Comparison of ENCODE assay signal across 8 cellular contexts in genomic region chr20:62921119-62921687, GRCh38. TPM values are rescaled to one million over a fixed set of nuclear protein-coding genes. Genes with fewer than 3 reads are reported as not detected.
DNase-seq lines count a peak whose midpoint lies in the region; ATAC-seq and TF ChIP-seq lines count a peak whose summit lies in the region.

No MANE protein-coding gene starts in this region.

- WGBS in endodermal cell (ENCODE audit: insufficient coverage in 1 of 2, insufficient read length in 1 of 2), 2 experiments = 63% methylated on average over 2 to 8 of the region's 8 CpGs

- peaks cover 5% of the 10 kb centered on the region for H3K4me1 ChIP-seq in endodermal cell (ENCODE audit: control insufficient read depth, insufficient read depth, low read length)

- in situ Hi-C loops in GM13977 (cut with MboI; ENCODE audit: low pct_unique_long_range_greater_than_20kb, low sequenced_read_pairs, unreplicated experiment) = no loop called here

- no peak overlapping the region for H3K9ac ChIP-seq in endodermal cell (ENCODE audit: extremely low read depth, low read length, poor library complexity, severe bottlenecking)

- no peaks in the 10 kb centered on the region for H3K9me3 Mint-ChIP-seq in activated CD4-positive, alpha-beta memory T cell treated with anti-CD3 and anti-CD28 coated beads, Interleukin-2, amount 10 ng/mL, durations not matched to agents 7 days and 5 days
- H3K9me3 Mint-ChIP-seq in endodermal cell (no peaks in the 10 kb centered on the region), nephron progenitor cell (no peaks in the 10 kb centered on the region)

- peak overlapping the region; percentile 58 for H3K4me3 Mint-ChIP-seq in activated CD4-positive, alpha-beta memory T cell treated with anti-CD3 and anti-CD28 coated beads, Interleukin-2, amount 10 ng/mL, durations not matched to agents 7 days and 5 days
- no peak overlapping the region for H3K4me3 Mint-ChIP-seq in endodermal cell
- H3K4me3 Mint-ChIP-seq in nephron progenitor cell = no peak overlapping the region

- H3K36me3 Mint-ChIP-seq in activated CD4-positive, alpha-beta memory T cell treated with anti-CD3 and anti-CD28 coated beads, Interleukin-2, amount 10 ng/mL, durations not matched to agents 7 days and 5 days (ENCODE audit: low read depth) = peaks cover 33% of the 10 kb centered on the region
- H3K36me3 Mint-ChIP-seq in endodermal cell (ENCODE audit: low read depth) (no peaks in the 10 kb centered on the region), nephron progenitor cell (ENCODE audit: low read depth) (no peaks in the 10 kb centered on the region)

- no peak overlapping the region for H3K4me3 ChIP-seq in endodermal cell (ENCODE audit: low read length)

- POLR2A ChIA-PET in activated CD4-positive, alpha-beta memory T cell treated with anti-CD3 and anti-CD28 coated beads, Interleukin-2, amount 10 ng/mL, durations not matched to agents 7 days and 5 days (lab: Charles Lee) = interaction anchor here (0.8 to 13.7 kb wide), 6 partner anchors 9 to 23 kb away, joined by 3 to 230 read pairs (median 3); partner anchors contain the start of gene GID8

- H3K27ac ChIP-seq in endodermal cell (ENCODE audit: low read depth, low read length) = no peak overlapping the region

- H3K27ac Mint-ChIP-seq in activated CD4-positive, alpha-beta memory T cell treated with anti-CD3 and anti-CD28 coated beads, Interleukin-2, amount 10 ng/mL, durations not matched to agents 7 days and 5 days = peak overlapping the region; percentile 81
- H3K27ac Mint-ChIP-seq in endodermal cell (peak overlapping the region; percentile 52), nephron progenitor cell (no peak overlapping the region)

- peaks cover 83% of the 10 kb centered on the region for H3K4me1 Mint-ChIP-seq in activated CD4-positive, alpha-beta memory T cell treated with anti-CD3 and anti-CD28 coated beads, Interleukin-2, amount 10 ng/mL, durations not matched to agents 7 days and 5 days
- peaks cover 60% of the 10 kb centered on the region for H3K4me1 Mint-ChIP-seq in endodermal cell
- H3K4me1 Mint-ChIP-seq in nephron progenitor cell = peaks cover 74% of the 10 kb centered on the region

- peaks cover 11% of the 10 kb centered on the region for H3K36me3 ChIP-seq in endodermal cell (ENCODE audit: control insufficient read depth, insufficient read depth, low read length)

- H3K9me3 ChIP-seq in endodermal cell (ENCODE audit: control insufficient read depth, low read length) = no peaks in the 10 kb centered on the region

- H3K27me3 Mint-ChIP-seq in activated CD4-positive, alpha-beta memory T cell treated with anti-CD3 and anti-CD28 coated beads, Interleukin-2, amount 10 ng/mL, durations not matched to agents 7 days and 5 days = no peaks in the 10 kb centered on the region
- H3K27me3 Mint-ChIP-seq in endodermal cell (ENCODE audit: insufficient read depth) = no peaks in the 10 kb centered on the region
- peaks cover 2% of the 10 kb centered on the region for H3K27me3 Mint-ChIP-seq in nephron progenitor cell (ENCODE audit: low read depth, poor library complexity)

- no peak for ATAC-seq in GM21576 (IDR thresholded peaks at IDR 0.05; ENCODE audit: unreplicated experiment)

- no peaks in the 10 kb centered on the region for H3K27me3 ChIP-seq in endodermal cell (ENCODE audit: control insufficient read depth, insufficient read depth, low read length, poor library complexity, severe bottlenecking)

- TF ChIP-seq CTCF in GM13977 (IDR thresholded peaks at IDR 0.05; ENCODE audit: extremely low read depth, insufficient read depth, missing control alignments) = peak; percentile 51
- peak; percentile 80 for TF ChIP-seq CTCF in endodermal cell (conservative IDR thresholded peaks at IDR 0.05)
- TF ChIP-seq CTCF in nephron progenitor cell (IDR thresholded peaks at IDR 0.05) = peak; percentile 63

- CTCF ChIA-PET in activated CD4-positive, alpha-beta memory T cell treated with anti-CD3 and anti-CD28 coated beads, Interleukin-2, amount 10 ng/mL, durations not matched to agents 7 days and 5 days (lab: Charles Lee) = interaction anchor here (0.7 to 7.0 kb wide), 6 partner anchors 13 to 26 kb away, joined by 3 to 58 read pairs (median 10); partner anchors contain the start of gene GID8

- DNase-seq in AG08395 (ENCODE audit: low spot score) (peak; percentile 58), GM13977 (ENCODE audit: low spot score) (no peak), NCI-H526 treated with DMSO at 0.1 percent for 48 hours (lab: John Stamatoyannopoulos, UW) (peak; percentile 59), endodermal cell (peak; percentile 87), nephron progenitor cell (peak; percentile 62), NK-92 (lab: John Stamatoyannopoulos, UW; ENCODE audit: unreplicated experiment) (no peak)
- DNase-seq in activated CD4-positive, alpha-beta memory T cell treated with anti-CD3 and anti-CD28 coated beads, Interleukin-2, amount 10 ng/mL, durations not matched to agents 7 days and 5 days = peak; percentile 71

RNA-seq across cellular contexts. Expression of gene DIDO1, which starts 5.1 kb away (rescaled TPM):
- total RNA-seq in activated CD4-positive, alpha-beta memory T cell treated with anti-CD3 and anti-CD28 coated beads, Interleukin-2, amount 10 ng/mL, durations not matched to agents 7 days and 5 days = 10 to 100 TPM; 62.2 to 66.2 TPM
- 10 to 100 TPM; 53.5 to 68.3 TPM for total RNA-seq in endodermal cell
- 47.8 TPM for polyA plus RNA-seq in endodermal cell (2013, experiment 1 of 2)
- polyA plus RNA-seq in endodermal cell (2013, experiment 2 of 2) = 43.0 TPM

RNA-seq across cellular contexts. Expression of gene GID8, which starts 16.7 kb away (rescaled TPM):
- total RNA-seq in activated CD4-positive, alpha-beta memory T cell treated with anti-CD3 and anti-CD28 coated beads, Interleukin-2, amount 10 ng/mL, durations not matched to agents 7 days and 5 days = 10 to 100 TPM; 31.9 to 32.8 TPM
- 10 to 100 TPM; 51.5 to 52.1 TPM for total RNA-seq in endodermal cell
- polyA plus RNA-seq in endodermal cell (2013, experiment 1 of 2) = 47.3 TPM
- polyA plus RNA-seq in endodermal cell (2013, experiment 2 of 2) = 41.8 TPM

RNA-seq across cellular contexts. Expression of gene SLC17A9, which starts 31.3 kb away (rescaled TPM):
- total RNA-seq in activated CD4-positive, alpha-beta memory T cell treated with anti-CD3 and anti-CD28 coated beads, Interleukin-2, amount 10 ng/mL, durations not matched to agents 7 days and 5 days = 1 to 10 TPM; 4.7 to 5.8 TPM
- 10 to 100 TPM in 1 of 2 donors, 1 to 10 TPM in 1; 8.9 to 10.2 TPM for total RNA-seq in endodermal cell
- polyA plus RNA-seq in endodermal cell (2013, experiment 1 of 2) = 3.2 TPM
- 3.4 TPM for polyA plus RNA-seq in endodermal cell (2013, experiment 2 of 2)

RNA-seq across cellular contexts. Expression of gene TCFL5, which starts 59.6 kb away (rescaled TPM):
- total RNA-seq in activated CD4-positive, alpha-beta memory T cell treated with anti-CD3 and anti-CD28 coated beads, Interleukin-2, amount 10 ng/mL, durations not matched to agents 7 days and 5 days = 1 to 10 TPM; 6.0 to 6.2 TPM
- 10 to 100 TPM; 15.8 to 17.4 TPM for total RNA-seq in endodermal cell
- polyA plus RNA-seq in endodermal cell (2013, experiment 1 of 2) = 21.1 TPM
- polyA plus RNA-seq in endodermal cell (2013, experiment 2 of 2) = 22.4 TPM

Comparison
In these comparisons a context has a peak if more than half of its experiments do, and no peak if none do; other contexts are left out.
1. DNase-seq: peak in AG08395 (single experiment), NCI-H526 treated with DMSO at 0.1 percent for 48 hours (single experiment), activated CD4-positive, alpha-beta memory T cell treated with anti-CD3 and anti-CD28 coated beads, Interleukin-2, amount 10 ng/mL, durations not matched to agents 7 days and 5 days (single experiment), endodermal cell (single experiment) and nephron progenitor cell (single experiment); none in GM13977 (single experiment) and NK-92 (single experiment).
2. Peak in every context shown above with its lines, with median percentiles within 50 percentile points of each other: CTCF ChIP-seq.